Comparison of ENCODE assay signal across 21 cellular contexts in the genomic region with DNA sequence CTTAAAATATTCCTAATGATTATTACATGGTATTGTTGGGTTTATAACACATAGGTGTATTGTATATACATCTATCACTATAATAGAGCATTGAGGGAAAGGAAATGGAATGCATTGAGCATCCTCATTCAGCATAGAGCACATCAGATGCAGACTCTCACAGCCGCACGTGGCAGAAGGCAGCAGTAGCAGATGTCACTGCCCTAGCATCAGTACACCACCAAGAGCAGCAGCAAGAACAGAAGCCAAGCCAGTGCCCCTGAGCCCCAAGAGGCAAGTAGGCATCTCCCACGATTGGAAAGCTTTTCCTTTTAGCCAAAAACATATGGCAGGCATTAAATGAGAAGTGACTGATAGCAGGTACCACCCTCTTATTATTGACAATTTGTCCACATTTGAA.
"Had no signal": no experiment of that assay in that cellular context is flagged by ENCODE, and none has a peak within 500 bp of the region (broad histone marks: within the 10 kb centered on the region; RNA-seq: fewer than 3 reads in every experiment).

No MANE protein-coding gene starts in this region.

- ATAC-seq: K562, SK-N-SH treated with all-trans-retinoic acid at 6 μM for 48 hours, T-helper 17 cell had no signal

- H3K36me3 ChIP-seq: Peyer's patch had no signal

- H3K9me3 ChIP-seq: Peyer's patch had no signal

- H3K4me2 ChIP-seq: KMS-11, PC-9 had no signal

- H3K4me3 ChIP-seq: K562, PC-9, Peyer's patch had no signal

- DNase-seq: Kasumi-1, MM.1S, NCI-H1092 treated with DMSO at 0.1 percent for 48 hours, NCI-H1436, NCI-H2029, NCI-H226, NCI-H446, NCI-H510A, NCI-H524 treated with DMSO at 0.1 percent for 48 hours, NCI-H69, NCI-H774, OCI-M1, PC-9, Peyer's patch, Right ventricle myocardium superior, T-helper 1 cell, T-helper 17 cell had no signal

- H3K9ac ChIP-seq: KMS-11 had no signal

- H3K27ac ChIP-seq: HL-60, KMS-11, PC-9, Peyer's patch had no signal

- H3K27me3 ChIP-seq: Peyer's patch had no signal

- H2AFZ ChIP-seq: PC-9 had no signal
